26 cellular contexts compared by ENCODE assay signal in genomic region chr17:17454276-17454675, GRCh38. TPM values are rescaled to one million over a fixed set of nuclear protein-coding genes. Genes with fewer than 3 reads are reported as not detected.
"Had no signal": no experiment of that assay in that cellular context is flagged by ENCODE, and none has a peak within 500 bp of the region (broad histone marks: within the 10 kb centered on the region; RNA-seq: fewer than 3 reads in every experiment).

No MANE protein-coding gene starts in this region.

- H3K36me3 ChIP-seq: MG63, SJCRH30 had no signal

- H3K27ac ChIP-seq: PC-9, RWPE1, SJCRH30, SK-N-MC had no signal

- H3K9me3 ChIP-seq: MG63, SJCRH30 had no signal

- H3K4me3 ChIP-seq: MG63, PC-9, SJCRH30, SK-N-MC had no signal

- H3K4me2 ChIP-seq: PC-9 had no signal

- DNase-seq: Kasumi-1, MG63, NCI-H1048, NCI-H1092 treated with DMSO at 0.1 percent for 48 hours, NCI-H1417, NCI-H1436, NCI-H1694 treated with DMSO at 0.1 percent for 48 hours, NCI-H187 treated with DMSO at 0.1 percent for 48 hours, NCI-H2081, NCI-H2171 treated with DMSO at 0.1 percent for 48 hours, NCI-H2227 treated with DMSO at 0.1 percent for 48 hours, NCI-H345, NCI-H446, NCI-H510A treated with DMSO at 0.1 percent for 48 hours, NCI-H524 treated with DMSO at 0.1 percent for 48 hours, NCI-H526 treated with DMSO at 0.1 percent for 48 hours, PC-9, SIG-M5, SJCRH30 had no signal

- H3K27me3 ChIP-seq: MG63, SJCRH30 had no signal

- FAIRE-seq: RCC 7860 had no signal

- H2AFZ ChIP-seq: PC-9 had no signal

- ATAC-seq: Panc1, Right ventricle myocardium inferior, SK-N-SH treated with all-trans-retinoic acid at 6 μM for 48 hours had no signal

RNA-seq across cellular contexts. Expression of gene RASD1, which starts 41.9 kb away (rescaled TPM):
- total RNA-seq: RPMI7951, SJCRH30 had no signal
